1 cellular context compared by ENCODE assay signal in genomic region chr1:153977250-153978240, GRCh38.
TF ChIP-seq lines count a peak whose summit lies in the region.

Gene JTB (minus strand): TSS chr1:153977674. CDS start chr1:153977252, 422 bp downstream.

TF ChIP-seq in HepG2, 621 proteins besides CTCF, POLR2A, EP300 and RAD21 (continued from another document and continues in another):
- peak; percentile 84 for TF ChIP-seq ZFP91 (CRISPR knock-in tag; IDR thresholded peaks at IDR 0.05; ENCODE audit: borderline replicate concordance)
- peak; percentile 1; the same call in 1 of the 2 replicates for TF ChIP-seq ZFP37 (CRISPR knock-in tag; IDR thresholded peaks at IDR 0.05; ENCODE audit: borderline replicate concordance)
- peak; percentile 22; the same call in 1 of the 2 replicates for TF ChIP-seq CREB1 (IDR thresholded peaks at IDR 0.05)
- no peak for TF ChIP-seq CREB1 (CRISPR knock-in tag; IDR thresholded peaks at IDR 0.05)
- 0 out of 2 replicates have a peak, but pooled peaks have one; percentile 63 for TF ChIP-seq ZNF30 (CRISPR knock-in tag; IDR thresholded peaks at IDR 0.05)
- TF ChIP-seq NCOR1 (IDR thresholded peaks at IDR 0.05; ENCODE audit: borderline replicate concordance, low read length), result peak; percentile 48; the same call in 1 of the 2 replicates
- no peak; the same call in 1 of the 2 replicates for TF ChIP-seq ZNF142 (CRISPR knock-in tag; IDR thresholded peaks at IDR 0.05)
- TF ChIP-seq SRSF9 (IDR thresholded peaks at IDR 0.05; ENCODE audit: borderline replicate concordance, insufficient read depth, low read depth, low read length, poor library complexity, severe bottlenecking), result no peak
- peak; percentile 91 for TF ChIP-seq ARID4A (CRISPR knock-in tag; IDR thresholded peaks at IDR 0.05; ENCODE audit: borderline replicate concordance)
- TF ChIP-seq CREBL2 (CRISPR knock-in tag; IDR thresholded peaks at IDR 0.05; ENCODE audit: borderline replicate concordance), result peak; percentile 92; the same call in 1 of the 2 replicates
- TF ChIP-seq ZBED4 (CRISPR knock-in tag; IDR thresholded peaks at IDR 0.05; ENCODE audit: borderline replicate concordance), result peak; percentile 41; the same call in 1 of the 2 replicates
- no peak for TF ChIP-seq ZBTB37 (CRISPR knock-in tag; IDR thresholded peaks at IDR 0.05)
- peak; percentile 36 for TF ChIP-seq ZSCAN5A (CRISPR knock-in tag; IDR thresholded peaks at IDR 0.05; ENCODE audit: borderline replicate concordance)
- peak; percentile 69; the same call in 1 of the 2 replicates for TF ChIP-seq TFDP1 (CRISPR knock-in tag; IDR thresholded peaks at IDR 0.05; ENCODE audit: borderline replicate concordance)
- TF ChIP-seq HNRNPK (IDR thresholded peaks at IDR 0.05; ENCODE audit: low read depth, low read length, poor library complexity, severe bottlenecking), result no peak
- TF ChIP-seq MTF1 (CRISPR knock-in tag; IDR thresholded peaks at IDR 0.05), result no peak
- 0 out of 2 replicates have a peak, but pooled peaks have one; percentile 26 for TF ChIP-seq ZNF101 (CRISPR knock-in tag; IDR thresholded peaks at IDR 0.05; ENCODE audit: borderline replicate concordance, low read depth)
- 0 out of 2 replicates have a peak, but pooled peaks have one; percentile 71 for TF ChIP-seq ZNF737 (CRISPR knock-in tag; IDR thresholded peaks at IDR 0.05; ENCODE audit: borderline replicate concordance)
- peak; percentile 83; the same call in 1 of the 2 replicates for TF ChIP-seq HOXA9 (CRISPR knock-in tag; IDR thresholded peaks at IDR 0.05; ENCODE audit: borderline replicate concordance)
- TF ChIP-seq BRF2 (CRISPR knock-in tag; IDR thresholded peaks at IDR 0.05), result peak; percentile 73; the same call in 1 of the 2 replicates
- no peak for TF ChIP-seq ZNF468 (CRISPR knock-in tag; IDR thresholded peaks at IDR 0.05)
- peak; percentile 93; the same call in 1 of the 2 replicates for TF ChIP-seq ZNF816 (CRISPR knock-in tag; IDR thresholded peaks at IDR 0.05; ENCODE audit: borderline replicate concordance)
- peak; percentile 14; the same call in 1 of the 2 replicates for TF ChIP-seq ZNF317 (CRISPR knock-in tag; IDR thresholded peaks at IDR 0.05)
- TF ChIP-seq ZNF543 (CRISPR knock-in tag; IDR thresholded peaks at IDR 0.05), result peak; percentile 88
- TF ChIP-seq NKX3-1 (CRISPR knock-in tag; IDR thresholded peaks at IDR 0.05), result peak; percentile 85; the same call in 1 of the 2 replicates
- TF ChIP-seq SIX4 (CRISPR knock-in tag; IDR thresholded peaks at IDR 0.05), result 0 out of 2 replicates have a peak, but pooled peaks have one; percentile 1
- no peak for TF ChIP-seq U2AF2 (IDR thresholded peaks at IDR 0.05; ENCODE audit: low read depth, low read length)
- TF ChIP-seq ZNF275 (CRISPR knock-in tag; IDR thresholded peaks at IDR 0.05; ENCODE audit: borderline replicate concordance), result peak; percentile 43; the same call in 1 of the 2 replicates
- peak; percentile 32; the same call in 1 of the 2 replicates for TF ChIP-seq FOSL2 (CRISPR knock-in tag; IDR thresholded peaks at IDR 0.05)
- TF ChIP-seq KAT7 (CRISPR knock-in tag; IDR thresholded peaks at IDR 0.05; ENCODE audit: borderline replicate concordance), result peak; percentile 77; the same call in 1 of the 2 replicates
